ENCODE assay signal across 8 cellular contexts in the genomic region with DNA sequence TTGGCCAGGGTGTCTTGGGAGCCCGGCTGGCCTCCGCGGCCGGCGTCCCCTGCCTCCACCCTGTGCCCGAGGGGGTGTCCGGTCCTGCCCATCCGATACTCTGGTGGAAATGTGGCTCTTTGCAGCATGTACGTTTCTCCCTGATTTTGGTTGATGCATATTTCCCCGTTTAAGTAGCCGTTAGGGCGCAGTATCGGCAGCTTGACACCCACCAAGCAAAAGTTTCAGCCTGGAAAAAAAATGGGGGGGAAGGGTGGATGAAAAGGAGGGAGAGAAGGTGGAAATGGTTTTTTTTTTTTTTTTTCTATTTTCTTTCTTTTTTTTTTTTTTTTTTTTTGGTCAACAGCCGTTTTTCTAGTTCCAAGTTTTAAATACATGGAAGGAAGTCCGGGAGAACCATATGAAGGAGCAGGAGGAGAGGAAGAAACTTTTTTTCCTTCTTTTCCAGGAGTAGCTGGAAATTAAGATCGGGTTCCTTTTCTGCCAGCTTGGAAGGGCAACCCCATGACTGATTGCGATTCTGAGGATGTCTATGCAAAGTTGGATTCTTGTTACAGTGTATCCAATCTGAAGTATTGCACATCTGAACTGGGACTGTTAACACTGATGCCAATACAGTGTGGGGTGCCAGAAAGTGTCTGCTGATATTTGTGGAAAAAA. TPM values are rescaled to one million over a fixed set of nuclear protein-coding genes. Genes with fewer than 3 reads are reported as not detected.
DNase-seq lines count a peak whose midpoint lies in the region; ATAC-seq and TF ChIP-seq lines count a peak whose summit lies in the region.

No MANE protein-coding gene starts in this region.

- H3K27ac Mint-ChIP-seq in naive thymus-derived CD4-positive, alpha-beta T cell: peak overlapping the region; percentile 58 to 95 (median 91)

- H3K4me1 ChIP-seq in PC-3 (ENCODE audit: insufficient read depth, low read length): peaks cover 46% of the 10 kb centered on the region
- H3K4me1 ChIP-seq in ectodermal cell (ENCODE audit: control insufficient read depth, insufficient read depth, low read length): peaks cover 6% of the 10 kb centered on the region
- peaks cover 26 to 36% of the 10 kb centered on the region in 2 donors for H3K4me1 ChIP-seq in naive thymus-derived CD4-positive, alpha-beta T cell (ENCODE audit: control insufficient read depth in 2 of 2, insufficient read depth in 2 of 2, low read length in 2 of 2)

- no peak overlapping the region for H2AFZ ChIP-seq in PC-3 (ENCODE audit: low read length)

- no peaks in the 10 kb centered on the region for H3K27me3 Mint-ChIP-seq in naive thymus-derived CD4-positive, alpha-beta T cell

- peak overlapping the region; percentile 93 for H3K4me2 ChIP-seq in PC-3 (ENCODE audit: low read length)

- no TSS peak for BruUV-seq in PC-3 (replicated peaks; lab: Mats Ljungman, UMichigan)

- WGBS in ectodermal cell, 2 experiments: 2% methylated on average over 16 to 17 of the region's 17 CpGs

- H3K9me3 Mint-ChIP-seq in naive thymus-derived CD4-positive, alpha-beta T cell: no peaks in the 10 kb centered on the region

- H3K4me3 ChIP-seq in PC-3 (ENCODE audit: low read length): peak overlapping the region; percentile 95
- H3K4me3 ChIP-seq in ectodermal cell (ENCODE audit: insufficient read depth, low read depth, low read length): peak overlapping the region; percentile 84
- H3K4me3 ChIP-seq in naive thymus-derived CD4-positive, alpha-beta T cell (ENCODE audit: low read length): peak overlapping the region; percentile 97

- peak overlapping the region; percentile 58 for H3K27ac ChIP-seq in PC-3 (ENCODE audit: low read length)
- no peak overlapping the region for H3K27ac ChIP-seq in ectodermal cell (ENCODE audit: insufficient read depth, low read depth, low read length, poor library complexity, severe bottlenecking)
- H3K27ac ChIP-seq in naive thymus-derived CD4-positive, alpha-beta T cell (ENCODE audit: low read depth, low read length): peak overlapping the region; percentile 81

- H3K79me2 ChIP-seq in PC-3 (ENCODE audit: low read length): peaks cover 64% of the 10 kb centered on the region

- POLR2A ChIA-PET in PC-3 (lab: Charles Lee; ENCODE audit: unreplicated experiment): interaction anchor here (0.6 kb wide), 2 partner anchors 121 to 126 kb away, joined by 4 to 8 read pairs; no protein-coding TSS in a partner anchor
- POLR2A ChIA-PET in naive thymus-derived CD4-positive, alpha-beta T cell (lab: Charles Lee): interaction anchor here (1.0 to 4.9 kb wide), 13 partner anchors 9 to 957 kb away, joined by 3 to 55 read pairs (median 5); no protein-coding TSS in a partner anchor

- H3K9ac ChIP-seq in PC-3 (ENCODE audit: low read length): peak overlapping the region; percentile 90

- no peak for TF ChIP-seq CTCF in PC-3 (conservative IDR thresholded peaks at IDR 0.05; ENCODE audit: low read depth, low read length)

- peak overlapping the region; percentile 95 to 100 (median 98) for H3K4me3 Mint-ChIP-seq in naive thymus-derived CD4-positive, alpha-beta T cell

- H3K9me3 ChIP-seq in PC-3 (ENCODE audit: low read length) (no peaks in the 10 kb centered on the region), ectodermal cell (ENCODE audit: control insufficient read depth, low read length) (no peaks in the 10 kb centered on the region)
- no peaks in the 10 kb centered on the region for H3K9me3 ChIP-seq in naive thymus-derived CD4-positive, alpha-beta T cell (ENCODE audit: control insufficient read depth in 2 of 3, low read length in 3 of 3)

- CTCF ChIA-PET in PC-3 (lab: Charles Lee): interaction anchor here (1.0 to 2.3 kb wide), 2 partner anchors 120 to 126 kb away, joined by 3 to 12 read pairs; no protein-coding TSS in a partner anchor
- CTCF ChIA-PET in naive thymus-derived CD4-positive, alpha-beta T cell (lab: Charles Lee): interaction anchor here (0.5 to 3.4 kb wide), 15 partner anchors 8 to 1937 kb away, joined by 3 to 31 read pairs (median 4); no protein-coding TSS in a partner anchor

- no peaks in the 10 kb centered on the region for H3F3A ChIP-seq in PC-3 (ENCODE audit: low read length, unreplicated experiment)

- peaks cover 54% of the 10 kb centered on the region for H4K20me1 ChIP-seq in PC-3 (ENCODE audit: low read length)

- no peak for ATAC-seq in PC-3
- no peak for ATAC-seq in naive thymus-derived CD4-positive, alpha-beta T cell
- ATAC-seq in left lobe of liver: no peak
- no peak for ATAC-seq in HG03045 (IDR thresholded peaks at IDR 0.05; ENCODE audit: unreplicated experiment)

- DNase-seq in NCI-H524 (lab: John Stamatoyannopoulos, UW) (peak; percentile 53 to 60), NCI-H524 treated with DMSO at 0.1 percent for 48 hours (lab: John Stamatoyannopoulos, UW) (no peak), PC-3 (peak; percentile 30), left lobe of liver (ENCODE audit: low spot score) (no peak), ecto neural progenitor cell (ENCODE audit: low spot score) (no peak)
- DNase-seq in naive thymus-derived CD4-positive, alpha-beta T cell: peak in 3 of 9 donors; percentile 12 to 22 (median 21)

- H3K36me3 ChIP-seq in PC-3 (ENCODE audit: low read depth, low read length) (peaks cover 26% of the 10 kb centered on the region), ectodermal cell (ENCODE audit: control insufficient read depth, insufficient read depth, low read length) (no peaks in the 10 kb centered on the region)
- H3K36me3 ChIP-seq in naive thymus-derived CD4-positive, alpha-beta T cell (ENCODE audit: control insufficient read depth in 2 of 3, insufficient read depth in 3 of 3, low read length in 3 of 3): peaks cover 0 to 8% (median 0%) of the 10 kb centered on the region in 3 experiments

- intact Hi-C loops in PC-3 (cut with micrococcal nuclease): loop anchor here (2.0 to 10.0 kb wide), 5 partner anchors 36 to 741 kb away; no protein-coding TSS in a partner anchor
- intact Hi-C loops in naive thymus-derived CD4-positive, alpha-beta T cell (cut with micrococcal nuclease): loop anchor here (1.0 to 10.0 kb wide), 11 partner anchors 239 to 1963 kb away; a partner anchor contains a TSS

- peaks cover 36 to 59% (median 57%) of the 10 kb centered on the region in 7 donors for H3K4me1 Mint-ChIP-seq in naive thymus-derived CD4-positive, alpha-beta T cell

- no peaks in the 10 kb centered on the region for H3K27me3 ChIP-seq in PC-3 (ENCODE audit: low read length)
- H3K27me3 ChIP-seq in ectodermal cell (ENCODE audit: control insufficient read depth, insufficient read depth, low read length, poor library complexity, severe bottlenecking): no peaks in the 10 kb centered on the region
- H3K27me3 ChIP-seq in naive thymus-derived CD4-positive, alpha-beta T cell (ENCODE audit: control insufficient read depth in 2 of 2, insufficient read depth in 2 of 2, low read length in 2 of 2): no peaks in the 10 kb centered on the region

- no peaks in the 10 kb centered on the region for H3K9me2 ChIP-seq in PC-3 (replicated peaks; ENCODE audit: low read length)

- peaks cover 0 to 32% (median 0%) of the 10 kb centered on the region in 5 donors for H3K36me3 Mint-ChIP-seq in naive thymus-derived CD4-positive, alpha-beta T cell

RNA-seq across cellular contexts. Expression of a gene that starts 1.5 kb away (rescaled TPM):
- total RNA-seq in PC-3 (2014; rRNA removed) (37.8 and 41.4 TPM in 2 replicates), left lobe of liver (3.1 TPM)
- 16.5 TPM for polyA plus RNA-seq in ectodermal cell (2013, experiment 1 of 4)
- polyA plus RNA-seq in ectodermal cell (2013, experiment 2 of 4): 15.7 TPM
- polyA plus RNA-seq in ectodermal cell (2013, experiment 3 of 4): 10.5 TPM
- polyA plus RNA-seq in ectodermal cell (2013, experiment 4 of 4): 11.7 TPM
- total RNA-seq in naive thymus-derived CD4-positive, alpha-beta T cell: 10 to 100 TPM; 16.8 to 30.3 (median 27.4) TPM
- 10 to 100 TPM; 10.6 to 11.0 TPM for polyA plus RNA-seq in naive thymus-derived CD4-positive, alpha-beta T cell

Comparison
In these comparisons a context has a peak if more than half of its experiments do, and no peak if none do; other contexts are left out.
1. DNase-seq: peak in NCI-H524 (2 of 2) and PC-3 (single experiment); none in NCI-H524 treated with DMSO at 0.1 percent for 48 hours (single experiment), left lobe of liver (single experiment) and ecto neural progenitor cell (single experiment).
2. Peak in every context shown above with its lines, with median percentiles within 50 percentile points of each other: H3K4me3 ChIP-seq.